In the genomic region with DNA sequence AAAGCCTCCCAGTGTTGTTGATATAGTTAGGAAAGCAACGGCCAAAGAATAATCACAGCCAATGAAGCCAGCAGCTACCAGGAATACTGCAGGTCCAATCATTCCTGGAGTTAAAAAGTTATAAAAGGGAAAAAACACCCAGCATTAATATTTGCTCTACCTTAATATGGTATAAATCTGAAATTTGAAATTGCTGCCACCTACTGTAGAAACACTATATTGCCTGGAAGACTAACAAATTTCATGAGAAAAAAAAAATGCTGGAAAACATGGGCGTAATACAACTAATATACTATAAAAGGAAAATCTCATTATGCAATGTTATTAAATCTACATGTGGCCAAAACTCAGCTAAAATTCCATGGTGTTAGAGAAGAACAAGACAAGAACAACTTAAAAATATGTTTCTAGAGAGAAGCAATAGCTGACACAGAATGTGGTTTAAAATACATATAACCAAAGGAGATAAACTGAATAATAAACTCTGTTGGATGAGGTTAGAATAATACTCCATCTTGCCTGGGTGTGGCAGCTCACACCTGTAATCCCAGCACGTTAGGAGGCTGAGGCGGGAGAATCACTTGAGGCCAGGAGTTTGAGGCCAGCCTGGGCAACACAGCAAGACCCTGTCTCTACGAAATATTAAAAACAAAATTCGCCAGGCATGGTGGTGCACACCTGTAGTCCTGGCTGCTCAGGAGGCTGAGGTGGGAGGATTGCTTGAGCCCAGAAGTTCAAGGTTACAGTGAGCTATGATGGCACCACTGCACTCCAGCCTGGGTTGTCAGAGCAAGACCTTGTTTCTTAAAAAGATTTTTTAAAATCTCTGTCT, we compare ENCODE assay signal across 8 cellular contexts. TPM values are rescaled to one million over a fixed set of nuclear protein-coding genes. Genes with fewer than 3 reads are reported as not detected.
DNase-seq lines count a peak whose midpoint lies in the region; ATAC-seq and TF ChIP-seq lines count a peak whose summit lies in the region.

No MANE protein-coding gene starts in this region.

- H3K9ac ChIP-seq in neural progenitor cell, result no peak overlapping the region

- no peak overlapping the region for H3K4me3 Mint-ChIP-seq in neural progenitor cell

- H3K4me3 ChIP-seq in DOHH2 (ENCODE audit: low read length), result no peak overlapping the region
- no peak overlapping the region for H3K4me3 ChIP-seq in fibroblast of mammary gland (ENCODE audit: control insufficient read depth, low read depth, low read length)
- no peak overlapping the region for H3K4me3 ChIP-seq in neural progenitor cell

- no peaks in the 10 kb centered on the region for H3K27me3 ChIP-seq in DOHH2 (ENCODE audit: control insufficient read depth, low read length)
- H3K27me3 ChIP-seq in neural progenitor cell, result no peaks in the 10 kb centered on the region

- no peaks in the 10 kb centered on the region for H3K9me2 ChIP-seq in DOHH2 (replicated peaks; ENCODE audit: control insufficient read depth, low read length)

- no peak overlapping the region for H3K27ac Mint-ChIP-seq in neural progenitor cell

- H3K4me2 ChIP-seq in DOHH2 (ENCODE audit: low read length) (no peak overlapping the region), neural progenitor cell (no peak overlapping the region)

- H3K36me3 ChIP-seq in DOHH2 (ENCODE audit: control insufficient read depth, low read length) (peaks cover 9% of the 10 kb centered on the region), neural progenitor cell (no peaks in the 10 kb centered on the region)

- H3K4me1 Mint-ChIP-seq in neural progenitor cell, result no peaks in the 10 kb centered on the region

- peak; percentile 66 for TF ChIP-seq CTCF in DOHH2 (IDR thresholded peaks at IDR 0.05; ENCODE audit: low read depth, low read length, poor library complexity, severe bottlenecking)
- peak; percentile 46 for TF ChIP-seq CTCF in fibroblast of mammary gland (conservative IDR thresholded peaks at IDR 0.05; ENCODE audit: control insufficient read depth, insufficient read depth, low read depth, low read length)
- peak; percentile 67 for TF ChIP-seq CTCF in neural progenitor cell (IDR thresholded peaks at IDR 0.05)

- ATAC-seq in SK-N-SH treated with all-trans-retinoic acid at 6 μM for 48 hours, result peak; percentile 82
- ATAC-seq in HG03025 (IDR thresholded peaks at IDR 0.05; ENCODE audit: low FRiP score, unreplicated experiment), result no peak

- H3K4me1 ChIP-seq in DOHH2 (ENCODE audit: control insufficient read depth, low read length), result no peaks in the 10 kb centered on the region
- H3K4me1 ChIP-seq in neural progenitor cell, result no peaks in the 10 kb centered on the region

- H3K9me3 ChIP-seq in DOHH2 (ENCODE audit: control insufficient read depth, insufficient read depth, low read length), result no peaks in the 10 kb centered on the region
- H3K9me3 ChIP-seq in neural progenitor cell (ENCODE audit: low read depth), result no peaks in the 10 kb centered on the region

- no peak overlapping the region for H3K27ac ChIP-seq in DOHH2 (ENCODE audit: low read depth, low read length)
- no peak overlapping the region for H3K27ac ChIP-seq in neural progenitor cell

- no peaks in the 10 kb centered on the region for H3K9me3 Mint-ChIP-seq in neural progenitor cell

- DNase-seq in HS-27A (ENCODE audit: low read depth), result peak; percentile 20
- DNase-seq in fibroblast of mammary gland (ENCODE audit: low read depth), result peak; percentile 53
- peak; percentile 16 for DNase-seq in neural progenitor cell (ENCODE audit: low spot score)
- DNase-seq in activated CD4-positive, alpha-beta T cell treated with anti-CD3 and anti-CD28 coated beads, Interleukin-2, amount 50 U/mL, for 1 hour, result no peak
- no peak for DNase-seq in activated T-cell treated with anti-CD3 and anti-CD28 coated beads for 4 hours

- peaks cover 6% of the 10 kb centered on the region for H3K36me3 Mint-ChIP-seq in neural progenitor cell

- peaks cover 2% of the 10 kb centered on the region for H3K27me3 Mint-ChIP-seq in neural progenitor cell (ENCODE audit: insufficient read depth, low read depth)

- H3F3A ChIP-seq in DOHH2 (ENCODE audit: control insufficient read depth, insufficient read depth) (no peaks in the 10 kb centered on the region), neural progenitor cell (ENCODE audit: low read depth) (no peaks in the 10 kb centered on the region)

- H4K20me1 ChIP-seq in DOHH2 (ENCODE audit: control insufficient read depth, insufficient read depth, low read depth, low read length) (no peaks in the 10 kb centered on the region), neural progenitor cell (ENCODE audit: low read depth) (no peaks in the 10 kb centered on the region)

- H2AFZ ChIP-seq in neural progenitor cell (replicated peaks), result no peak overlapping the region

- H3K79me2 ChIP-seq in DOHH2 (ENCODE audit: control insufficient read depth, low read length) (no peaks in the 10 kb centered on the region), neural progenitor cell (ENCODE audit: low read depth) (no peaks in the 10 kb centered on the region)

TF ChIP-seq in SK-N-SH treated with all-trans-retinoic acid at 6 μM for 48 hours, 23 proteins besides CTCF, POLR2A, EP300 and RAD21 (continues in another document):
- TF ChIP-seq ZNF70 (CRISPR knock-in tag; IDR thresholded peaks at IDR 0.05), result no peak
- no peak for TF ChIP-seq ZFP3 (CRISPR knock-in tag; IDR thresholded peaks at IDR 0.05)
- no peak for TF ChIP-seq TCF4 (CRISPR knock-in tag; IDR thresholded peaks at IDR 0.05; ENCODE audit: borderline replicate concordance)
- TF ChIP-seq, protein P1, sequence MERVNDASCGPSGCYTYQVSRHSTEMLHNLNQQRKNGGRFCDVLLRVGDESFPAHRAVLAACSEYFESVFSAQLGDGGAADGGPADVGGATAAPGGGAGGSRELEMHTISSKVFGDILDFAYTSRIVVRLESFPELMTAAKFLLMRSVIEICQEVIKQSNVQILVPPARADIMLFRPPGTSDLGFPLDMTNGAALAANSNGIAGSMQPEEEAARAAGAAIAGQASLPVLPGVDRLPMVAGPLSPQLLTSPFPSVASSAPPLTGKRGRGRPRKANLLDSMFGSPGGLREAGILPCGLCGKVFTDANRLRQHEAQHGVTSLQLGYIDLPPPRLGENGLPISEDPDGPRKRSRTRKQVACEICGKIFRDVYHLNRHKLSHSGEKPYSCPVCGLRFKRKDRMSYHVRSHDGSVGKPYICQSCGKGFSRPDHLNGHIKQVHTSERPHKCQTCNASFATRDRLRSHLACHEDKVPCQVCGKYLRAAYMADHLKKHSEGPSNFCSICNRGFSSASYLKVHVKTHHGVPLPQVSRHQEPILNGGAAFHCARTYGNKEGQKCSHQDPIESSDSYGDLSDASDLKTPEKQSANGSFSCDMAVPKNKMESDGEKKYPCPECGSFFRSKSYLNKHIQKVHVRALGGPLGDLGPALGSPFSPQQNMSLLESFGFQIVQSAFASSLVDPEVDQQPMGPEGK (CRISPR knock-in tag; IDR thresholded peaks at IDR 0.05; ENCODE audit: borderline replicate concordance), result no peak
- TF ChIP-seq ARNTL (CRISPR knock-in tag; IDR thresholded peaks at IDR 0.05; ENCODE audit: borderline replicate concordance, low read depth), result no peak
- TF ChIP-seq BACH2 (CRISPR knock-in tag; IDR thresholded peaks at IDR 0.05; ENCODE audit: borderline replicate concordance), result no peak
- TF ChIP-seq CSDC2 (CRISPR knock-in tag; IDR thresholded peaks at IDR 0.05), result no peak
- TF ChIP-seq, protein P2, sequence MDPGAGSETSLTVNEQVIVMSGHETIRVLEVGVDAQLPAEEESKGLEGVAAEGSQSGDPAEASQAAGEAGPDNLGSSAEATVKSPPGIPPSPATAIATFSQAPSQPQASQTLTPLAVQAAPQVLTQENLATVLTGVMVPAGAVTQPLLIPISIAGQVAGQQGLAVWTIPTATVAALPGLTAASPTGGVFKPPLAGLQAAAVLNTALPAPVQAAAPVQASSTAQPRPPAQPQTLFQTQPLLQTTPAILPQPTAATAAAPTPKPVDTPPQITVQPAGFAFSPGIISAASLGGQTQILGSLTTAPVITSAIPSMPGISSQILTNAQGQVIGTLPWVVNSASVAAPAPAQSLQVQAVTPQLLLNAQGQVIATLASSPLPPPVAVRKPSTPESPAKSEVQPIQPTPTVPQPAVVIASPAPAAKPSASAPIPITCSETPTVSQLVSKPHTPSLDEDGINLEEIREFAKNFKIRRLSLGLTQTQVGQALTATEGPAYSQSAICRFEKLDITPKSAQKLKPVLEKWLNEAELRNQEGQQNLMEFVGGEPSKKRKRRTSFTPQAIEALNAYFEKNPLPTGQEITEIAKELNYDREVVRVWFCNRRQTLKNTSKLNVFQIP (CRISPR knock-in tag; IDR thresholded peaks at IDR 0.05; ENCODE audit: borderline replicate concordance, low read depth), result no peak
- TF ChIP-seq SNAI2 (CRISPR knock-in tag; IDR thresholded peaks at IDR 0.05), result no peak
- no peak for TF ChIP-seq TOX (CRISPR knock-in tag; IDR thresholded peaks at IDR 0.05; ENCODE audit: borderline replicate concordance)
- TF ChIP-seq, protein P3, sequence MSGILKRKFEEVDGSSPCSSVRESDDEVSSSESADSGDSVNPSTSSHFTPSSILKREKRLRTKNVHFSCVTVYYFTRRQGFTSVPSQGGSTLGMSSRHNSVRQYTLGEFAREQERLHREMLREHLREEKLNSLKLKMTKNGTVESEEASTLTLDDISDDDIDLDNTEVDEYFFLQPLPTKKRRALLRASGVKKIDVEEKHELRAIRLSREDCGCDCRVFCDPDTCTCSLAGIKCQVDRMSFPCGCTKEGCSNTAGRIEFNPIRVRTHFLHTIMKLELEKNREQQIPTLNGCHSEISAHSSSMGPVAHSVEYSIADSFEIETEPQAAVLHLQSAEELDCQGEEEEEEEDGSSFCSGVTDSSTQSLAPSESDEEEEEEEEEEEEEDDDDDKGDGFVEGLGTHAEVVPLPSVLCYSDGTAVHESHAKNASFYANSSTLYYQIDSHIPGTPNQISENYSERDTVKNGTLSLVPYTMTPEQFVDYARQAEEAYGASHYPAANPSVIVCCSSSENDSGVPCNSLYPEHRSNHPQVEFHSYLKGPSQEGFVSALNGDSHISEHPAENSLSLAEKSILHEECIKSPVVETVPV (CRISPR knock-in tag; IDR thresholded peaks at IDR 0.05), result no peak
- TF ChIP-seq ZNF565 (CRISPR knock-in tag; conservative IDR thresholded peaks at IDR 0.05; ENCODE audit: low read depth), result no peak
- TF ChIP-seq, protein P4, sequence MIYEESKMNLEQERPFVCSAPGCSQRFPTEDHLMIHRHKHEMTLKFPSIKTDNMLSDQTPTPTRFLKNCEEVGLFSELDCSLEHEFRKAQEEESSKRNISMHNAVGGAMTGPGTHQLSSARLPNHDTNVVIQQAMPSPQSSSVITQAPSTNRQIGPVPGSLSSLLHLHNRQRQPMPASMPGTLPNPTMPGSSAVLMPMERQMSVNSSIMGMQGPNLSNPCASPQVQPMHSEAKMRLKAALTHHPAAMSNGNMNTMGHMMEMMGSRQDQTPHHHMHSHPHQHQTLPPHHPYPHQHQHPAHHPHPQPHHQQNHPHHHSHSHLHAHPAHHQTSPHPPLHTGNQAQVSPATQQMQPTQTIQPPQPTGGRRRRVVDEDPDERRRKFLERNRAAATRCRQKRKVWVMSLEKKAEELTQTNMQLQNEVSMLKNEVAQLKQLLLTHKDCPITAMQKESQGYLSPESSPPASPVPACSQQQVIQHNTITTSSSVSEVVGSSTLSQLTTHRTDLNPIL (CRISPR knock-in tag; IDR thresholded peaks at IDR 0.05; ENCODE audit: low read depth), result no peak
- TF ChIP-seq ISL1 (CRISPR knock-in tag; IDR thresholded peaks at IDR 0.05), result no peak
- no peak for TF ChIP-seq ZC3H10 (CRISPR knock-in tag; IDR thresholded peaks at IDR 0.05)
- TF ChIP-seq ZNF8 (CRISPR knock-in tag; IDR thresholded peaks at IDR 0.05), result no peak

RNA-seq across cellular contexts. Expression of a gene that starts 43.1 kb away (rescaled TPM):
- total RNA-seq in neural progenitor cell (ENCODE audit: low replicate concordance), result 13.1 and 13.7 TPM in 2 replicates

Comparison
In these comparisons a context has a peak if more than half of its experiments do, and no peak if none do; other contexts are left out.
1. DNase-seq: peak in HS-27A (single experiment), fibroblast of mammary gland (single experiment) and neural progenitor cell (single experiment); none in activated CD4-positive, alpha-beta T cell treated with anti-CD3 and anti-CD28 coated beads, Interleukin-2, amount 50 U/mL, for 1 hour (single experiment) and activated T-cell treated with anti-CD3 and anti-CD28 coated beads for 4 hours (single experiment).
2. Peak in every context shown above with its lines, with median percentiles within 50 percentile points of each other: CTCF ChIP-seq.